In genomic region chr7:142854505-142855400, GRCh38 we compare ENCODE assay signal across 1 cellular context.
A peak's percentile ranks its signal among the peaks of the same experiment; 100 is the strongest.
TF ChIP-seq lines count a peak whose summit lies in the region.

Gene EPHB6 (plus strand): TSS chr7:142855076. CDS start chr7:142863228, 8,152 bp downstream.

TF ChIP-seq in K562, 482 proteins besides CTCF, POLR2A, EP300 and RAD21 (continued from another document and continues in another):
- TF ChIP-seq ZNF280A (IDR thresholded peaks at IDR 0.05; ENCODE audit: low read depth, partially characterized antibody): no peak
- no peak for TF ChIP-seq TBL1XR1 (IDR thresholded peaks at IDR 0.05; ENCODE audit: low read length in 2 of 2)
- no peak for TF ChIP-seq NFE2 (IDR thresholded peaks at IDR 0.05; ENCODE audit: low read depth)
- TF ChIP-seq TAF7 (tag; IDR thresholded peaks at IDR 0.05): no peak
- TF ChIP-seq GABPB2 (CRISPR knock-in tag; conservative IDR thresholded peaks at IDR 0.05): no peak
- TF ChIP-seq HDAC2 (IDR thresholded peaks at IDR 0.05): no peak
- TF ChIP-seq DDX20 (tag; IDR thresholded peaks at IDR 0.05; ENCODE audit: low read depth): no peak
- TF ChIP-seq TFAP4 (CRISPR knock-in tag; IDR thresholded peaks at IDR 0.05; ENCODE audit: borderline replicate concordance): no peak; the same call in 1 of the 2 replicates
- TF ChIP-seq SMARCA4 (IDR thresholded peaks at IDR 0.05): no peak; the same call in 1 of the 2 replicates
- TF ChIP-seq ZNF408 (CRISPR knock-in tag; IDR thresholded peaks at IDR 0.05; ENCODE audit: low read depth): no peak
- TF ChIP-seq MYBL2 (IDR thresholded peaks at IDR 0.05; ENCODE audit: low read depth): no peak
- no peak for TF ChIP-seq MYBL2 (CRISPR knock-in tag; IDR thresholded peaks at IDR 0.05; ENCODE audit: borderline replicate concordance)
- TF ChIP-seq GMEB1 (CRISPR knock-in tag; IDR thresholded peaks at IDR 0.05): peak; percentile 84
- TF ChIP-seq KAT8 (IDR thresholded peaks at IDR 0.05; ENCODE audit: low read depth): no peak
- TF ChIP-seq MIER1 (IDR thresholded peaks at IDR 0.05; ENCODE audit: low read depth): no peak
- TF ChIP-seq NFIX (CRISPR knock-in tag; IDR thresholded peaks at IDR 0.05; ENCODE audit: low read depth): no peak
- TF ChIP-seq ZNF436 (CRISPR knock-in tag; IDR thresholded peaks at IDR 0.05): no peak
- no peak for TF ChIP-seq DMBX1 (CRISPR knock-in tag; IDR thresholded peaks at IDR 0.05; ENCODE audit: borderline replicate concordance)
- TF ChIP-seq ZNF197 (CRISPR knock-in tag; IDR thresholded peaks at IDR 0.05; ENCODE audit: low read depth): no peak
- no peak for TF ChIP-seq SMAD2 (IDR thresholded peaks at IDR 0.05; ENCODE audit: low read depth, low read length)
- no peak for TF ChIP-seq USF1 (CRISPR knock-in tag; IDR thresholded peaks at IDR 0.05)
- TF ChIP-seq ZNF239 (CRISPR knock-in tag; IDR thresholded peaks at IDR 0.05): no peak
- TF ChIP-seq SMARCA5 (IDR thresholded peaks at IDR 0.05): no peak
- no peak for TF ChIP-seq THAP7 (CRISPR knock-in tag; IDR thresholded peaks at IDR 0.05)
- TF ChIP-seq TFAM (CRISPR knock-in tag; conservative IDR thresholded peaks at IDR 0.05): no peak
- TF ChIP-seq TEAD1 (CRISPR knock-in tag; IDR thresholded peaks at IDR 0.05): 0 out of 4 replicates have a peak, but pooled peaks of 1 of the 2 experiments have one; percentile 32
- TF ChIP-seq RREB1 (CRISPR knock-in tag; IDR thresholded peaks at IDR 0.05): no peak
- TF ChIP-seq PTBP1 (IDR thresholded peaks at IDR 0.05; ENCODE audit: low read depth, low read length): no peak
- TF ChIP-seq RBBP5 (IDR thresholded peaks at IDR 0.05; ENCODE audit: borderline replicate concordance, insufficient read depth, low read length, poor library complexity, severe bottlenecking): peak; percentile 17
- peak; percentile 14; the same call in 1 of the 2 replicates for TF ChIP-seq ZBTB40 (IDR thresholded peaks at IDR 0.05)
- no peak for TF ChIP-seq ZBTB40 (CRISPR knock-in tag; IDR thresholded peaks at IDR 0.05)
- TF ChIP-seq CHD1 (IDR thresholded peaks at IDR 0.05; ENCODE audit: low read length): no peak
- no peak for TF ChIP-seq CREB3L1 (IDR thresholded peaks at IDR 0.05; ENCODE audit: borderline replicate concordance, low read depth)
- no peak for TF ChIP-seq RNF2 (IDR thresholded peaks at IDR 0.05)
- TF ChIP-seq DNMT1 (IDR thresholded peaks at IDR 0.05): no peak
- TF ChIP-seq TSC22D4 (tag; IDR thresholded peaks at IDR 0.05): no peak
- peak in 1 of 2 experiments; percentile 19; a peak in 2 of 4 replicates for TF ChIP-seq MNT (conservative IDR thresholded peaks at IDR 0.05)
